ENCODE assay signal across 10 cellular contexts in genomic region chr9:115117999-115118470, GRCh38. TPM values are rescaled to one million over a fixed set of nuclear protein-coding genes. Genes with fewer than 3 reads are reported as not detected.
A peak's percentile ranks its signal among the peaks of the same experiment; 100 is the strongest.
DNase-seq lines count a peak whose midpoint lies in the region; ATAC-seq and TF ChIP-seq lines count a peak whose summit lies in the region.
"Had no signal": no experiment of that assay in that cellular context is flagged by ENCODE, and none has a peak within 500 bp of the region (broad histone marks: within the 10 kb centered on the region; RNA-seq: fewer than 3 reads in every experiment).

Gene TNC, minus strand, starts transcription at chr9:115118157. Its CDS starts 27,139 bp downstream, at chr9:115091018.

- ATAC-seq in natural killer cell treated with Interleukin-12 subunit alpha and Interleukin-12 subunit beta and Interleukin-15 and Interleukin-18, amount 100 ng/mL, for 72 hours: no peak
- ATAC-seq in GM19023 (IDR thresholded peaks at IDR 0.05; ENCODE audit: unreplicated experiment): no peak

- peaks cover 25% of the 10 kb centered on the region for H3K36me3 ChIP-seq in adipocyte (ENCODE audit: control insufficient read depth, insufficient read depth, low read length, severe bottlenecking)
- no peaks in the 10 kb centered on the region for H3K36me3 ChIP-seq in left ventricle myocardium inferior
- H3K36me3 ChIP-seq: BLaER1 treated with 17β-estradiol and CSF1 and Interleukin-3, amounts not matched to agents 10 nM and 100 nM had no signal

- TF ChIP-seq CTCF in left ventricle myocardium inferior (IDR thresholded peaks at IDR 0.05; ENCODE audit: borderline replicate concordance): no peak

- peaks cover 0 to 8% of the 10 kb centered on the region in 2 donors for H3K4me1 Mint-ChIP-seq in natural killer cell treated with Interleukin-12 subunit alpha and Interleukin-12 subunit beta and Interleukin-15 and Interleukin-18, amount 100 ng/mL, for 72 hours (ENCODE audit: low read depth in 2 of 2)

- H3K4me3 Mint-ChIP-seq in natural killer cell treated with Interleukin-12 subunit alpha and Interleukin-12 subunit beta and Interleukin-15 and Interleukin-18, amount 100 ng/mL, for 72 hours: no peak within 1 kb of the TSS

- H3K9me3 ChIP-seq in adipocyte (ENCODE audit: control insufficient read depth, low read length) (no peaks in the 10 kb centered on the region), left ventricle myocardium inferior (replicated peaks) (no peaks in the 10 kb centered on the region)
- H3K9me3 ChIP-seq: BLaER1 treated with 17β-estradiol and CSF1 and Interleukin-3, amounts not matched to agents 10 nM and 100 nM had no signal

- H3K27me3 ChIP-seq in adipocyte (replicated peaks; ENCODE audit: control insufficient read depth, insufficient read depth, low read length) (no peaks in the 10 kb centered on the region), left ventricle myocardium inferior (ENCODE audit: low read depth) (peaks cover 94% of the 10 kb centered on the region)

- peak within 1 kb of the TSS; percentile 88 for H3K9ac ChIP-seq in adipocyte (ENCODE audit: low read length)
- H3K9ac ChIP-seq: BLaER1 treated with 17β-estradiol and CSF1 and Interleukin-3, amounts not matched to agents 10 nM and 100 nM had no signal

- H3K9me3 Mint-ChIP-seq in natural killer cell treated with Interleukin-12 subunit alpha and Interleukin-12 subunit beta and Interleukin-15 and Interleukin-18, amount 100 ng/mL, for 72 hours: no peaks in the 10 kb centered on the region

- no peaks in the 10 kb centered on the region for H3K36me3 Mint-ChIP-seq in natural killer cell treated with Interleukin-12 subunit alpha and Interleukin-12 subunit beta and Interleukin-15 and Interleukin-18, amount 100 ng/mL, for 72 hours

- H3K4me1 ChIP-seq in adipocyte (ENCODE audit: control insufficient read depth, insufficient read depth, low read length) (peaks cover 31% of the 10 kb centered on the region), left ventricle myocardium inferior (peaks cover 17% of the 10 kb centered on the region)

- H3K27me3 Mint-ChIP-seq in natural killer cell treated with Interleukin-12 subunit alpha and Interleukin-12 subunit beta and Interleukin-15 and Interleukin-18, amount 100 ng/mL, for 72 hours: peaks cover 28 to 75% of the 10 kb centered on the region in 2 donors

- DNase-seq in NCI-H2196 (lab: John Stamatoyannopoulos, UW; ENCODE audit: unreplicated experiment): peak; percentile 59
- DNase-seq in NCI-H2196 treated with DMSO at 0.1 percent for 48 hours (lab: John Stamatoyannopoulos, UW; ENCODE audit: unreplicated experiment): no peak
- peak; percentile 77 for DNase-seq in adipocyte (ENCODE audit: low read depth)
- DNase-seq in left ventricle myocardium inferior: peak; percentile 36
- DNase-seq in putamen (ENCODE audit: low spot score): peak; percentile 16
- DNase-seq in natural killer cell treated with Interleukin-12 subunit alpha and Interleukin-12 subunit beta and Interleukin-15 and Interleukin-18, amount 100 ng/mL, for 72 hours (ENCODE audit: low spot score): no peak
- DNase-seq in 8988T: no peak

- H3K4me3 ChIP-seq in adipocyte (ENCODE audit: low read length) (peak within 1 kb of the TSS; percentile 85), left ventricle myocardium inferior (peak within 1 kb of the TSS; percentile 47)
- H3K4me3 ChIP-seq: BLaER1 treated with 17β-estradiol and CSF1 and Interleukin-3, amounts not matched to agents 10 nM and 100 nM had no signal

- no peak within 1 kb of the TSS for H3K27ac Mint-ChIP-seq in natural killer cell treated with Interleukin-12 subunit alpha and Interleukin-12 subunit beta and Interleukin-15 and Interleukin-18, amount 100 ng/mL, for 72 hours

- intact Hi-C loops in left ventricle myocardium inferior (cut with micrococcal nuclease): no loop called here

- no peak within 1 kb of the TSS for H3K27ac ChIP-seq in left ventricle myocardium inferior (replicated peaks)
- H3K27ac ChIP-seq: BLaER1 treated with 17β-estradiol and CSF1 and Interleukin-3, amounts not matched to agents 10 nM and 100 nM had no signal

RNA-seq across cellular contexts. Expression of gene TNC, which starts in this region (rescaled TPM):
- 3.4 TPM for total RNA-seq in left ventricle myocardium inferior
- under 1 TPM in 1 of 2 donors, not detected in 1; 0.64 TPM for total RNA-seq in natural killer cell treated with Interleukin-12 subunit alpha and Interleukin-12 subunit beta and Interleukin-15 and Interleukin-18, amount 100 ng/mL, for 72 hours
- total RNA-seq: T-helper 2 cell treated with Interferon-gamma antibody and Interleukin-4, amounts not matched to agents 100 ng/mL and 5 ng/mL, for 36 hours had no signal

Comparison
In these comparisons a context has a peak if more than half of its experiments do, and no peak if none do; other contexts are left out.
1. DNase-seq: peak in NCI-H2196 (single experiment), adipocyte (single experiment), left ventricle myocardium inferior (single experiment) and putamen (single experiment); none in NCI-H2196 treated with DMSO at 0.1 percent for 48 hours (single experiment), natural killer cell treated with Interleukin-12 subunit alpha and Interleukin-12 subunit beta and Interleukin-15 and Interleukin-18, amount 100 ng/mL, for 72 hours (single experiment) and 8988T (single experiment).